ENCODE assay signal across 1 cellular context in genomic region chr11:65569973-65570918, GRCh38.
TF ChIP-seq lines count a peak whose summit lies in the region.

Gene ZNRD2, plus strand, starts transcription at chr11:65570477. Its CDS starts 15 bp downstream, at chr11:65570492.

TF ChIP-seq in H1, 55 proteins besides CTCF, POLR2A, EP300 and RAD21 (continued from another document):
- TF ChIP-seq USF2 (IDR thresholded peaks at IDR 0.05; ENCODE audit: low read length) (no peak), SUZ12 (IDR thresholded peaks at IDR 0.05; ENCODE audit: low read length) (no peak), JUND (IDR thresholded peaks at IDR 0.05; ENCODE audit: low read length) (no peak; the same call in 1 of the 2 replicates), JUN (IDR thresholded peaks at IDR 0.05; ENCODE audit: low read depth, low read length) (no peak), ATF3 (IDR thresholded peaks at IDR 0.05; ENCODE audit: insufficient read depth, low read depth, low read length) (peak; percentile 77), SAP30 (IDR thresholded peaks at IDR 0.05; ENCODE audit: insufficient read depth, insufficient replicate concordance, low read length) (peak; percentile 63), SIX5 (IDR thresholded peaks at IDR 0.05; ENCODE audit: low read depth, low read length) (peak; percentile 23; the same call in 1 of the 2 replicates), E2F6 (IDR thresholded peaks at IDR 0.05) (no peak), NRF1 (IDR thresholded peaks at IDR 0.05; ENCODE audit: low read depth, low read length) (no peak), FOSL1 (IDR thresholded peaks at IDR 0.05; ENCODE audit: insufficient read depth, low read depth, low read length) (no peak), MAFK (IDR thresholded peaks at IDR 0.05; ENCODE audit: low read depth, low read length) (no peak), MAX (IDR thresholded peaks at IDR 0.05) (peak; percentile 86), KDM4A (IDR thresholded peaks at IDR 0.05; ENCODE audit: low read depth, low read length, severe bottlenecking) (peak; percentile 73), CEBPB (IDR thresholded peaks at IDR 0.05; ENCODE audit: low read depth, low read length) (no peak), RFX5 (IDR thresholded peaks at IDR 0.05; ENCODE audit: borderline replicate concordance, low read depth, low read length) (no peak), KDM5A (IDR thresholded peaks at IDR 0.05; ENCODE audit: low read length) (peak; percentile 96), SIN3A (conservative IDR thresholded peaks at IDR 0.05 in 1 of 2, IDR thresholded peaks at IDR 0.05 in 1 of 2; ENCODE audit: low read depth in 1 of 2, low read length in 2 of 2) (peak; percentile 87 to 96; a peak in 2 of 4 replicates), CBX8 (IDR thresholded peaks at IDR 0.05; ENCODE audit: borderline replicate concordance, low read depth, low read length) (no peak), TEAD4 (IDR thresholded peaks at IDR 0.05; ENCODE audit: low read depth, low read length) (no peak), CHD7 (IDR thresholded peaks at IDR 0.05; ENCODE audit: insufficient replicate concordance, low read length) (no peak), BCL11A (IDR thresholded peaks at IDR 0.05; ENCODE audit: low read depth in 2 of 2, low read length in 2 of 2) (no peak), EZH2 (IDR thresholded peaks at IDR 0.05; ENCODE audit: low read depth, low read length, severe bottlenecking) (peak; percentile 24), SRF (IDR thresholded peaks at IDR 0.05; ENCODE audit: low read depth, low read length) (peak; percentile 78), SP2 (IDR thresholded peaks at IDR 0.05; ENCODE audit: low read length) (no peak), HDAC2 (IDR thresholded peaks at IDR 0.05; ENCODE audit: borderline replicate concordance in 1 of 2, low read depth in 2 of 2, low read length in 2 of 2) (0 out of 4 replicates have a peak, but pooled peaks of 1 of the 2 experiments have one; percentile 49), SP4 (IDR thresholded peaks at IDR 0.05; ENCODE audit: low read length) (peak; percentile 91), POU5F1 (IDR thresholded peaks at IDR 0.05; ENCODE audit: low read depth, low read length) (no peak), RBBP5 (IDR thresholded peaks at IDR 0.05; ENCODE audit: borderline replicate concordance, low read depth, low read length) (peak; percentile 92; the same call in 1 of the 2 replicates), TAF1 (IDR thresholded peaks at IDR 0.05; ENCODE audit: low read depth, low read length) (peak; percentile 64; the same call in 1 of the 2 replicates), CHD2 (IDR thresholded peaks at IDR 0.05; ENCODE audit: low read length) (no peak), CREB1 (IDR thresholded peaks at IDR 0.05) (peak; percentile 99), SIRT6 (IDR thresholded peaks at IDR 0.05; ENCODE audit: low read length) (no peak), TBP (IDR thresholded peaks at IDR 0.05; ENCODE audit: low read depth, low read length) (no peak; the same call in 1 of the 2 replicates), CTBP2 (IDR thresholded peaks at IDR 0.05; ENCODE audit: borderline replicate concordance, insufficient read depth, insufficient read length, low read length) (no peak), EGR1 (IDR thresholded peaks at IDR 0.05; ENCODE audit: borderline replicate concordance, low read depth, low read length) (no peak), TAF7 (optimal IDR thresholded peaks at IDR 0.05; ENCODE audit: borderline replicate concordance, low read depth, low read length) (no peak), TCF12 (IDR thresholded peaks at IDR 0.05; ENCODE audit: low read depth, low read length) (0 out of 2 replicates have a peak, but pooled peaks have one; percentile 19)
